ENCODE assay signal across 24 cellular contexts in the genomic region with DNA sequence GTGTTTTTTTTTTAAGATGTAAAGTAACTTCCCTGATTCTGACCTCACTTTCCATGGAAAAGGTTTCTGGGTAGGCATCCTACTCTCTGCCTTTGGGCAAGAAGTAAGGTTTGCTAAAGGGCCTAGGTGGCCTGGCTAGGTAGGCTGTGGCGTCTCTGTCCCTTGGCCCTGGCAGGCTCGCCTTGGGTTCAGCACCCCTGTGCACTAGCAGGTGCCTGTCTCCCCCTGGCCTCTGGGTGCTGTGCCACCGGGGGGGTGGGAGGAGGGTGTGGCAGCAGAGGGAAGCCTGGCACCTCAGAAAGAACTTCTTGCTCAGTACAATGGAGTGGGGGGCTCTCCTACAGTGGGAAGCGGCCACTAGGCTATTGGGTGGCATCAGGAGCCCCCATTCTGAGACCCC. TPM values are rescaled to one million over a fixed set of nuclear protein-coding genes. Genes with fewer than 3 reads are reported as not detected.
DNase-seq lines count a peak whose midpoint lies in the region; ATAC-seq, FAIRE-seq and TF ChIP-seq lines count a peak whose summit lies in the region.
"Had no signal": no experiment of that assay in that cellular context is flagged by ENCODE, and none has a peak within 500 bp of the region (broad histone marks: within the 10 kb centered on the region; RNA-seq: fewer than 3 reads in every experiment).

No MANE protein-coding gene starts in this region.

- H3K36me3 ChIP-seq in astrocyte (ENCODE audit: insufficient read depth, low read length) (no peaks in the 10 kb centered on the region), neuronal stem cell (replicated peaks in 1 of 2; ENCODE audit: control insufficient read depth in 2 of 2, insufficient read depth in 2 of 2, low read length in 2 of 2) (peaks cover 3 to 33% of the 10 kb centered on the region in 2 donors)

- no peak overlapping the region for H2BK120ac ChIP-seq in neuronal stem cell (ENCODE audit: low read depth, low read length)

- DNase-seq in GM03348 (ENCODE audit: low spot score) = peak; percentile 2
- DNase-seq in astrocyte (ENCODE audit: low read depth) = no peak
- no peak for DNase-seq in neuronal stem cell (ENCODE audit: low spot score)
- no peak for DNase-seq in stimulated activated CD4-positive, alpha-beta T cell treated with anti-CD3 and anti-CD28 coated beads, Interleukin-12 subunit alpha, Interleukin-12 subunit beta, amount 100 ng/mL, for 4 hours
- no peak for DNase-seq in dorsolateral prefrontal cortex
- DNase-seq: AML-193; Caco-2; CD4-positive, alpha-beta T cell; DMS153; DMS79; GDM1; GOT3; H7; HFFc6; KBM-7 had no signal

- H3K9ac ChIP-seq in astrocyte (ENCODE audit: low read length) (peak overlapping the region; percentile 65), neuronal stem cell (ENCODE audit: low read depth, low read length, poor library complexity) (no peak overlapping the region)

- peak overlapping the region; percentile 84 for H2BK12ac ChIP-seq in neuronal stem cell (ENCODE audit: low read length)

- no peak overlapping the region for H2BK15ac ChIP-seq in neuronal stem cell (ENCODE audit: low read length)

- no peak overlapping the region for H2AFZ ChIP-seq in astrocyte (ENCODE audit: low read depth, low read length)
- no peak overlapping the region for H2AFZ ChIP-seq in neuronal stem cell (ENCODE audit: low read length)

- ATAC-seq in GM18867 (IDR thresholded peaks at IDR 0.05; ENCODE audit: unreplicated experiment) = no peak
- ATAC-seq: A549, HCT116, HepG2 had no signal

- no peaks in the 10 kb centered on the region for H4K20me1 ChIP-seq in astrocyte (ENCODE audit: insufficient read depth, low read length)

- no CpG with 5 or more reads among the region's 4 CpGs for WGBS in neuronal stem cell (ENCODE audit: extremely low coverage in 2 of 2, insufficient read length in 2 of 2, insufficient replicate concordance in 1 of 2), 2 donors

- H2BK5ac ChIP-seq in neuronal stem cell (ENCODE audit: low read length) = no peak overlapping the region

- no peak overlapping the region for H3K4me3 Mint-ChIP-seq in astrocyte (ENCODE audit: unreplicated experiment)
- H3K4me3 Mint-ChIP-seq: CD4-positive, alpha-beta T cell; HFFc6; IgD-negative memory B cell had no signal

- peaks cover 16% of the 10 kb centered on the region for H3K4me1 Mint-ChIP-seq in astrocyte (ENCODE audit: low read depth, unreplicated experiment)
- H3K4me1 Mint-ChIP-seq: IgD-negative memory B cell had no signal

- no peak overlapping the region for H2AK5ac ChIP-seq in neuronal stem cell (ENCODE audit: low read depth, low read length)

- intact Hi-C loops in dorsolateral prefrontal cortex (cut with DNase I) = no loop called here

- H4K8ac ChIP-seq in neuronal stem cell (ENCODE audit: low read depth, low read length) = no peak overlapping the region

- no peaks in the 10 kb centered on the region for H3K27me3 Mint-ChIP-seq in astrocyte (ENCODE audit: low read depth, unreplicated experiment)
- H3K27me3 Mint-ChIP-seq: CD4-positive, alpha-beta T cell; IgD-negative memory B cell had no signal

- no peak overlapping the region for H3K14ac ChIP-seq in neuronal stem cell (ENCODE audit: low read length)

- H3K9me3 ChIP-seq in astrocyte (ENCODE audit: insufficient read depth, low read depth, low read length) (no peaks in the 10 kb centered on the region), neuronal stem cell (replicated peaks in 1 of 2; ENCODE audit: control insufficient read depth in 2 of 2, insufficient read depth in 1 of 2, low read depth in 1 of 2, low read length in 2 of 2) (no peaks in the 10 kb centered on the region)
- H3K9me3 ChIP-seq: A549, Caco-2 had no signal

- H3K23ac ChIP-seq in neuronal stem cell (ENCODE audit: low read depth, low read length, poor library complexity) = no peak overlapping the region

- H3K27me3 ChIP-seq in astrocyte (ENCODE audit: insufficient read depth, low read length) (no peaks in the 10 kb centered on the region), neuronal stem cell (ENCODE audit: control insufficient read depth in 3 of 3, insufficient read depth in 3 of 3, low read depth in 1 of 3, low read length in 3 of 3) (no peaks in the 10 kb centered on the region), dorsolateral prefrontal cortex (no peaks in the 10 kb centered on the region)

- H3K4ac ChIP-seq in neuronal stem cell (ENCODE audit: low read length) = no peak overlapping the region

- H4K91ac ChIP-seq in neuronal stem cell (ENCODE audit: low read depth, low read length, poor library complexity) = no peak overlapping the region

- peaks cover 29% of the 10 kb centered on the region for H3K36me3 Mint-ChIP-seq in astrocyte (ENCODE audit: low read depth, unreplicated experiment)

- peak overlapping the region; percentile 88 for H3K27ac ChIP-seq in astrocyte (ENCODE audit: low read depth, low read length)
- H3K27ac ChIP-seq in neuronal stem cell (replicated peaks; ENCODE audit: low read length) = no peak overlapping the region
- no peak overlapping the region for H3K27ac ChIP-seq in dorsolateral prefrontal cortex
- H3K27ac ChIP-seq: A549, C4-2B had no signal

- H3K4me1 ChIP-seq in astrocyte (ENCODE audit: insufficient read depth, low read length) (peaks cover 10% of the 10 kb centered on the region), neuronal stem cell (ENCODE audit: control insufficient read depth in 2 of 2, insufficient read depth in 1 of 2, low read depth in 1 of 2, low read length in 2 of 2) (peaks cover 2 to 4% of the 10 kb centered on the region in 2 donors)
- H3K4me1 ChIP-seq: A549, Caco-2 had no signal

- no peak overlapping the region for H3K18ac ChIP-seq in neuronal stem cell (ENCODE audit: low read length)

- peak overlapping the region; percentile 99 for H3K27ac Mint-ChIP-seq in astrocyte (ENCODE audit: unreplicated experiment)
- H3K27ac Mint-ChIP-seq: CD4-positive, alpha-beta T cell; HFFc6; IgD-negative memory B cell had no signal

- no peak for TF ChIP-seq CTCF in astrocyte (IDR thresholded peaks at IDR 0.05; ENCODE audit: insufficient read depth, low read depth, low read length)
- TF ChIP-seq CTCF in dorsolateral prefrontal cortex (IDR thresholded peaks at IDR 0.05 in 54 of 56, conservative IDR thresholded peaks at IDR 0.05 in 2 of 56; ENCODE audit: low read depth in 1 of 56, partially characterized antibody in 56 of 56) = no peak

- FAIRE-seq in astrocyte (lab: Jason Lieb, UNC) = no peak
- FAIRE-seq: A549, GM18507, HepG2 had no signal

- H3K4me2 ChIP-seq in astrocyte (ENCODE audit: low read length) = no peak overlapping the region
- no peak overlapping the region for H3K4me2 ChIP-seq in neuronal stem cell (ENCODE audit: insufficient read depth, low read length, poor library complexity, severe bottlenecking)
- H3K4me2 ChIP-seq: A549 had no signal

- H3K4me3 ChIP-seq in astrocyte (ENCODE audit: insufficient read depth, low read depth, low read length) (no peak overlapping the region), neuronal stem cell (ENCODE audit: low read length in 2 of 2) (no peak overlapping the region), dorsolateral prefrontal cortex (no peak overlapping the region)
- H3K4me3 ChIP-seq: A549 had no signal

- peaks cover 5% of the 10 kb centered on the region for H3K79me1 ChIP-seq in neuronal stem cell (ENCODE audit: low read depth, low read length)

- H3K9me3 Mint-ChIP-seq in astrocyte (ENCODE audit: unreplicated experiment) = peaks cover 3% of the 10 kb centered on the region
- H3K9me3 Mint-ChIP-seq: CD4-positive, alpha-beta T cell; HFFc6; IgD-negative memory B cell had no signal

- H3K79me2 ChIP-seq in astrocyte (ENCODE audit: insufficient read depth, low read length) = no peaks in the 10 kb centered on the region

RNA-seq across cellular contexts. Expression of gene TECPR1, which starts 14.0 kb away (rescaled TPM):
- 23.9 and 30.4 TPM in 2 replicates for total RNA-seq in astrocyte
- polyA plus RNA-seq in neuronal stem cell (2013, experiment 1 of 2) = 7.3 TPM
- 7.5 TPM for polyA plus RNA-seq in neuronal stem cell (2013, experiment 2 of 2)
- 100 to 1,000 TPM in 7 of 120 experiments, 10 to 100 TPM in 113; 51.1 to 113 (median 76.1) TPM for total RNA-seq in dorsolateral prefrontal cortex

RNA-seq across cellular contexts. Expression of gene BHLHA15, which starts 26.8 kb away (rescaled TPM):
- total RNA-seq in astrocyte (0.57 and 1.2 TPM in 2 replicates), dorsolateral prefrontal cortex (1 to 10 TPM in 72 of 120 experiments, under 1 TPM in 17, not detected in 31; 0.56 to 3.3 (median 1.4) TPM)
- 2.4 TPM for polyA plus RNA-seq in neuronal stem cell (2013, experiment 1 of 2)
- polyA plus RNA-seq in neuronal stem cell (2013, experiment 2 of 2) = 2.2 TPM
- total RNA-seq: CD4-positive, alpha-beta T cell; Daoy had no signal
- polyA plus RNA-seq: BJ had no signal

RNA-seq across cellular contexts. Expression of gene BRI3, which starts 43.4 kb away (rescaled TPM):
- total RNA-seq in astrocyte (182 and 195 TPM in 2 replicates), dorsolateral prefrontal cortex (100 to 1,000 TPM in 11 of 120 experiments, 10 to 100 TPM in 109; 62.3 to 111 (median 85.4) TPM)
- 197 TPM for polyA plus RNA-seq in neuronal stem cell (2013, experiment 1 of 2)
- polyA plus RNA-seq in neuronal stem cell (2013, experiment 2 of 2) = 198 TPM
